7 cellular contexts compared by ENCODE assay signal in genomic region chr7:141647701-141648100, GRCh38. TPM values are rescaled to one million over a fixed set of nuclear protein-coding genes. Genes with fewer than 3 reads are reported as not detected.
DNase-seq lines count a peak whose midpoint lies in the region; ATAC-seq, FAIRE-seq and TF ChIP-seq lines count a peak whose summit lies in the region.
"Not testable (repeated sequence)": the region's sequence is repeated elsewhere in the genome, so short reads cannot be mapped to it uniquely, and the experiment has no call there.

No MANE protein-coding gene starts in this region.

- H3K36me3 ChIP-seq in bronchial epithelial cell (ENCODE audit: control insufficient read depth, insufficient read depth, low read length); kidney (ENCODE audit: control insufficient read depth in 1 of 2, insufficient read depth in 2 of 2, low read length in 2 of 2); osteoblast (ENCODE audit: insufficient read depth, low read length); thyroid gland: not testable (repeated sequence)

- H3K36me3 Mint-ChIP-seq in IgD-negative memory B cell; activated naive CD4-positive, alpha-beta T cell treated with anti-CD3 and anti-CD28 coated beads, Interleukin-2, amount 50 U/mL, for 72 hours: not testable (repeated sequence)
- peaks cover 12% of the 10 kb centered on the region for H3K36me3 Mint-ChIP-seq in activated CD8-positive, alpha-beta T cell treated with anti-CD3 and anti-CD28 coated beads for 36 hours (ENCODE audit: low read depth)

- not testable (repeated sequence) for ATAC-seq in activated CD8-positive, alpha-beta T cell treated with anti-CD3 and anti-CD28 coated beads for 36 hours; activated naive CD4-positive, alpha-beta T cell treated with anti-CD3 and anti-CD28 coated beads, Interleukin-2, amount 50 U/mL, for 72 hours

- peak overlapping the region; percentile 67 to 99 (median 98) for H3K27ac Mint-ChIP-seq in IgD-negative memory B cell
- peak overlapping the region; percentile 55 for H3K27ac Mint-ChIP-seq in activated CD8-positive, alpha-beta T cell treated with anti-CD3 and anti-CD28 coated beads for 36 hours
- H3K27ac Mint-ChIP-seq in activated naive CD4-positive, alpha-beta T cell treated with anti-CD3 and anti-CD28 coated beads, Interleukin-2, amount 50 U/mL, for 72 hours = peak overlapping the region; percentile 42 to 67

- FAIRE-seq in bronchial epithelial cell (lab: Jason Lieb, UNC) = peak; percentile 96
- FAIRE-seq in kidney (lab: Jason Lieb, UNC) = not testable (repeated sequence)

- 96 to 98% methylated on average over 21 of the region's 21 CpGs for WGBS in thyroid gland, 2 donors

- not testable (repeated sequence) for H3K4me2 ChIP-seq in osteoblast (ENCODE audit: insufficient read depth, low read length)

- intact Hi-C loops in activated CD8-positive, alpha-beta T cell treated with anti-CD3 and anti-CD28 coated beads for 36 hours (cut with micrococcal nuclease); kidney (cut with DNase I); thyroid gland (cut with DNase I): not testable (repeated sequence)

- TF ChIP-seq CTCF in activated CD8-positive, alpha-beta T cell treated with anti-CD3 and anti-CD28 coated beads for 36 hours (IDR thresholded peaks at IDR 0.05); bronchial epithelial cell (IDR thresholded peaks at IDR 0.05; ENCODE audit: insufficient read depth, low read length, severe bottlenecking); kidney (IDR thresholded peaks at IDR 0.05; ENCODE audit: borderline replicate concordance, extremely low read depth, insufficient read depth); osteoblast (IDR thresholded peaks at IDR 0.05; ENCODE audit: extremely low read depth, low read depth, low read length); thyroid gland (IDR thresholded peaks at IDR 0.05): not testable (repeated sequence)

- H3K4me1 Mint-ChIP-seq in IgD-negative memory B cell = peaks cover 12 to 16% (median 15%) of the 10 kb centered on the region in 3 donors
- H3K4me1 Mint-ChIP-seq in activated CD8-positive, alpha-beta T cell treated with anti-CD3 and anti-CD28 coated beads for 36 hours (ENCODE audit: low read depth) = not testable (repeated sequence)

- not testable (repeated sequence) for H3K27me3 Mint-ChIP-seq in IgD-negative memory B cell; activated CD8-positive, alpha-beta T cell treated with anti-CD3 and anti-CD28 coated beads for 36 hours

- H3K79me2 ChIP-seq in osteoblast (ENCODE audit: insufficient read depth, low read length) = not testable (repeated sequence)

- H3K27me3 ChIP-seq in bronchial epithelial cell (ENCODE audit: control insufficient read depth, insufficient read depth, low read length); osteoblast (ENCODE audit: insufficient read depth, low read length); thyroid gland: not testable (repeated sequence)

- H3K27ac ChIP-seq in kidney (ENCODE audit: low read depth in 2 of 2, low read length in 2 of 2) = peak overlapping the region; percentile 83 to 84
- peak overlapping the region; percentile 79 for H3K27ac ChIP-seq in osteoblast (ENCODE audit: low read depth, low read length)
- H3K27ac ChIP-seq in thyroid gland = peak overlapping the region; percentile 60 to 74 (median 71)

- H3K4me1 ChIP-seq in kidney (ENCODE audit: control insufficient read depth in 1 of 2, insufficient read depth in 1 of 2, low read depth in 1 of 2, low read length in 2 of 2) (peaks cover 11 to 23% of the 10 kb centered on the region in 2 donors), osteoblast (ENCODE audit: insufficient read depth, low read length) (peaks cover 39% of the 10 kb centered on the region), thyroid gland (peaks cover 29% of the 10 kb centered on the region in 2 donors)

- not testable (repeated sequence) for H3K4me3 ChIP-seq in bronchial epithelial cell (ENCODE audit: low read depth, low read length); kidney (ENCODE audit: low read length in 2 of 2); osteoblast (ENCODE audit: insufficient read depth, low read length); thyroid gland (replicated peaks in 1 of 3)

- not testable (repeated sequence) for DNase-seq in activated CD8-positive, alpha-beta T cell treated with anti-CD3 and anti-CD28 coated beads for 36 hours; activated naive CD4-positive, alpha-beta T cell treated with anti-CD3 and anti-CD28 coated beads, Interleukin-2, amount 50 U/mL, for 72 hours (ENCODE audit: low spot score in 2 of 2); bronchial epithelial cell (ENCODE audit: low read depth); kidney; osteoblast (ENCODE audit: insufficient read length, low spot score, missing footprints); thyroid gland

- not testable (repeated sequence) for H3K9me3 ChIP-seq in kidney (ENCODE audit: control insufficient read depth in 1 of 2, low read length in 2 of 2); osteoblast (ENCODE audit: low read depth, low read length); thyroid gland

- CTCF ChIA-PET in activated CD8-positive, alpha-beta T cell treated with anti-CD3 and anti-CD28 coated beads for 36 hours (lab: Charles Lee) = interaction anchor here (1.6 kb wide), 1 partner anchor 114 kb away, joined by 6 read pairs; no protein-coding TSS in a partner anchor

- not testable (repeated sequence) for H3K9ac ChIP-seq in kidney (ENCODE audit: low read length in 2 of 2)

- H2AFZ ChIP-seq in osteoblast (ENCODE audit: low read length) = not testable (repeated sequence)

- H4K20me1 ChIP-seq in osteoblast (ENCODE audit: insufficient read depth, low read length) = not testable (repeated sequence)

- H3K9me3 Mint-ChIP-seq in IgD-negative memory B cell; activated CD8-positive, alpha-beta T cell treated with anti-CD3 and anti-CD28 coated beads for 36 hours; activated naive CD4-positive, alpha-beta T cell treated with anti-CD3 and anti-CD28 coated beads, Interleukin-2, amount 50 U/mL, for 72 hours: not testable (repeated sequence)

- not testable (repeated sequence) for TF ChIP-seq POLR2A in thyroid gland (IDR thresholded peaks at IDR 0.05)

- H3K4me3 Mint-ChIP-seq in IgD-negative memory B cell; activated CD8-positive, alpha-beta T cell treated with anti-CD3 and anti-CD28 coated beads for 36 hours: not testable (repeated sequence)

- POLR2A ChIA-PET in activated CD8-positive, alpha-beta T cell treated with anti-CD3 and anti-CD28 coated beads for 36 hours (lab: Charles Lee) = interaction anchor here (0.7 kb wide), 1 partner anchor 17 kb away, joined by 3 read pairs; no protein-coding TSS in a partner anchor

RNA-seq across cellular contexts. Expression of gene DENND11, which starts 54.3 kb away (rescaled TPM):
- polyA plus RNA-seq in IgD-negative memory B cell (8.9 TPM), kidney (ENCODE audit: insufficient read depth, low read depth, low replicate concordance) (6.1 TPM)
- total RNA-seq in activated CD8-positive, alpha-beta T cell treated with anti-CD3 and anti-CD28 coated beads for 36 hours = 10 to 100 TPM; 28.6 to 32.2 TPM
- total RNA-seq in activated naive CD4-positive, alpha-beta T cell treated with anti-CD3 and anti-CD28 coated beads, Interleukin-2, amount 50 U/mL, for 72 hours = 10 to 100 TPM; 21.4 to 40.1 TPM
- total RNA-seq in bronchial epithelial cell (19.2 and 21.8 TPM in 2 replicates), kidney (22.6 TPM), osteoblast (7.6 and 8.0 TPM in 2 replicates), thyroid gland (10 to 100 TPM; 34.1 to 57.5 (median 45.3) TPM)
